ENCODE assay signal across 29 cellular contexts in genomic region chr13:101204270-101205011, GRCh38.
DNase-seq lines count a peak whose midpoint lies in the region; TF ChIP-seq lines count a peak whose summit lies in the region.
"Had no signal": no experiment of that assay in that cellular context is flagged by ENCODE, and none has a peak within 500 bp of the region (broad histone marks: within the 10 kb centered on the region; RNA-seq: fewer than 3 reads in every experiment).

No MANE protein-coding gene starts in this region.

- no peak overlapping the region for H3K27ac ChIP-seq in tibial nerve
- H3K27ac ChIP-seq: 22Rv1, brain microvascular endothelial cell, prostate gland, sigmoid colon, thoracic aorta, vagina, VCaP had no signal

- peak overlapping the region; percentile 13 for H3K9ac ChIP-seq in skeletal muscle satellite cell (ENCODE audit: low read depth, low read length)

- H3K4me2 ChIP-seq in skeletal muscle satellite cell (ENCODE audit: low read length): peak overlapping the region; percentile 29

- H3K4me1 ChIP-seq in skeletal muscle satellite cell (ENCODE audit: control insufficient read depth, insufficient read depth, low read length) (peaks cover 13% of the 10 kb centered on the region), tibial nerve (no peaks in the 10 kb centered on the region)
- H3K4me1 ChIP-seq: prostate gland, sigmoid colon, vagina had no signal

- DNase-seq in NCI-H1092 treated with DMSO at 0.1 percent for 48 hours (lab: John Stamatoyannopoulos, UW) (peak; percentile 24), NCI-H1092 (lab: John Stamatoyannopoulos, UW) (no peak), NCI-H524 treated with DMSO at 0.1 percent for 48 hours (lab: John Stamatoyannopoulos, UW) (peak; percentile 64), fibroblast of gingiva (ENCODE audit: low read depth) (peak; percentile 75), LoVo (ENCODE audit: low spot score) (no peak), anterior cingulate cortex (lab: John Stamatoyannopoulos, UW) (no peak), tibial nerve (ENCODE audit: low spot score in 2 of 2) (no peak)
- DNase-seq: activated CD4-positive, alpha-beta T cell treated with anti-CD3 and anti-CD28 coated beads for 4 hours; activated gamma-delta T cell treated with Interleukin-2 at 50 U/mL for 16 hours; activated T-cell treated with anti-CD3 and anti-CD28 coated beads, Interleukin-2, amount 50 U/mL, for 24 hours; brain microvascular endothelial cell; CD8-positive, alpha-beta memory T cell; DMS153; foreskin melanocyte; GDM1; H9; left cardiac atrium; mesenchymal stem cell; NCI-H2107; PC-3; sigmoid colon; stimulated activated CD4-positive, alpha-beta T cell treated with anti-CD3 and anti-CD28 coated beads, Interleukin-15, amount 100 ng/mL, for 24 hours; stimulated activated naive CD4-positive, alpha-beta T cell treated with Interleukin-2 at 50 U/mL for 16 hours had no signal

- TF ChIP-seq CTCF in tibial nerve (IDR thresholded peaks at IDR 0.05): no peak

- no peak for TF ChIP-seq POLR2A in tibial nerve (IDR thresholded peaks at IDR 0.05)

- TF ChIP-seq EP300 in tibial nerve (IDR thresholded peaks at IDR 0.05): no peak

- H3K9me3 ChIP-seq in skeletal muscle satellite cell (replicated peaks; ENCODE audit: low read length) (no peaks in the 10 kb centered on the region), tibial nerve (no peaks in the 10 kb centered on the region)
- H3K9me3 ChIP-seq: prostate gland, sigmoid colon, thoracic aorta, vagina had no signal

- whole genome bisulfite sequencing in tibial nerve, 2 donors: 35 to 53% methylated on average over 1 of the region's 1 CpG

- H3K36me3 ChIP-seq in skeletal muscle satellite cell (ENCODE audit: insufficient read depth, low read length): no peaks in the 10 kb centered on the region
- H3K36me3 ChIP-seq in tibial nerve: no peaks in the 10 kb centered on the region
- H3K36me3 ChIP-seq: brain microvascular endothelial cell, prostate gland, sigmoid colon, thoracic aorta, vagina had no signal

- H3K27me3 ChIP-seq in skeletal muscle satellite cell (ENCODE audit: control insufficient read depth, insufficient read depth, low read length): no peaks in the 10 kb centered on the region
- H3K27me3 ChIP-seq in tibial nerve: no peaks in the 10 kb centered on the region
- H3K27me3 ChIP-seq: brain microvascular endothelial cell, sigmoid colon, vagina had no signal

- H3K4me3 ChIP-seq in skeletal muscle satellite cell (ENCODE audit: low read length): no peak overlapping the region
- no peak overlapping the region for H3K4me3 ChIP-seq in tibial nerve
- H3K4me3 ChIP-seq: prostate gland, sigmoid colon, thoracic aorta, vagina had no signal

Comparison
In these comparisons a context has a peak if more than half of its experiments do, and no peak if none do; other contexts are left out.
1. DNase-seq: peak in NCI-H1092 treated with DMSO at 0.1 percent for 48 hours (single experiment), NCI-H524 treated with DMSO at 0.1 percent for 48 hours (single experiment) and fibroblast of gingiva (single experiment); none in NCI-H1092 (single experiment), LoVo (single experiment), anterior cingulate cortex (0 of 58) and tibial nerve (0 of 2).